Comparison of ENCODE assay signal across 23 cellular contexts in genomic region chr10:71448146-71448545, GRCh38. TPM values are rescaled to one million over a fixed set of nuclear protein-coding genes. Genes with fewer than 3 reads are reported as not detected.
"Had no signal": no experiment of that assay in that cellular context is flagged by ENCODE, and none has a peak within 500 bp of the region (broad histone marks: within the 10 kb centered on the region; RNA-seq: fewer than 3 reads in every experiment).

No MANE protein-coding gene starts in this region.

- H3K36me3 Mint-ChIP-seq: immature natural killer cell; memory B cell; mesothelial cell of epicardium; stimulated activated naive B cell treated with anti-CD40 and anti-IgM and Interleukin-4, amounts not matched to agents 10 μg/mL and 1 μg/mL and 100 μg/mL, for 72 hours had no signal

- DNase-seq: effector memory CD8-positive, alpha-beta T cell; gastrocnemius medialis; immature natural killer cell; left ventricle myocardium inferior; lower lobe of right lung; nephron progenitor cell; posterior cingulate gyrus; sigmoid colon; stimulated activated CD4-positive, alpha-beta T cell treated with anti-CD3 and anti-CD28 coated beads, Interleukin-2, amount 100 ng/mL, for 24 hours; stimulated activated CD4-positive, alpha-beta T cell treated with anti-CD3 and anti-CD28 coated beads, Interleukin-4, amount 100 ng/mL, for 4 hours; stimulated activated naive B cell treated with anti-CD40 and anti-IgM and Interleukin-4, amounts not matched to agents 10 μg/mL and 1 μg/mL and 100 μg/mL, for 72 hours; stimulated activated naive CD8-positive, alpha-beta T cell treated with anti-CD3 and anti-CD28 coated beads, Interleukin-15, amount 100 ng/mL, for 72 hours; testis; upper lobe of right lung had no signal

- H3K27me3 Mint-ChIP-seq: stimulated activated naive CD8-positive, alpha-beta T cell treated with anti-CD3 and anti-CD28 coated beads, Interleukin-15, amount 100 ng/mL, for 72 hours had no signal

- ATAC-seq: effector memory CD8-positive, alpha-beta T cell; gastrocnemius medialis; lower lobe of right lung; stimulated activated naive B cell treated with anti-CD40 and anti-IgM and Interleukin-4, amounts not matched to agents 10 μg/mL and 1 μg/mL and 100 μg/mL, for 72 hours; stimulated activated naive CD8-positive, alpha-beta T cell treated with anti-CD3 and anti-CD28 coated beads, Interleukin-15, amount 100 ng/mL, for 72 hours; upper lobe of right lung had no signal

- H3K36me3 ChIP-seq: esophagus muscularis mucosa, gastrocnemius medialis, left ventricle myocardium inferior, lower lobe of right lung, neutrophil, sigmoid colon, tibial nerve, upper lobe of right lung had no signal

- H3K27ac ChIP-seq: epithelial cell of prostate, esophagus muscularis mucosa, gastrocnemius medialis, left ventricle myocardium inferior, lower lobe of right lung, neutrophil, sigmoid colon, skin epidermis, testis, tibial nerve, upper lobe of right lung had no signal

- H3K27me3 ChIP-seq: esophagus muscularis mucosa, gastrocnemius medialis, neutrophil, sigmoid colon, testis, tibial nerve, upper lobe of right lung had no signal

- H3K4me1 Mint-ChIP-seq: immature natural killer cell; memory B cell; nephron progenitor cell; stimulated activated naive B cell treated with anti-CD40 and anti-IgM and Interleukin-4, amounts not matched to agents 10 μg/mL and 1 μg/mL and 100 μg/mL, for 72 hours; stimulated activated naive CD8-positive, alpha-beta T cell treated with anti-CD3 and anti-CD28 coated beads, Interleukin-15, amount 100 ng/mL, for 72 hours had no signal

- H3K9me3 Mint-ChIP-seq: dendritic cell treated with granulocyte-macrophage colony-stimulating factor and Interleukin-4, amounts not matched to agents 40 ng/mL and 50 ng/mL, for 4 days; effector memory CD8-positive, alpha-beta T cell; immature natural killer cell; memory B cell; mesothelial cell of epicardium; nephron progenitor cell; stimulated activated naive B cell treated with anti-CD40 and anti-IgM and Interleukin-4, amounts not matched to agents 10 μg/mL and 1 μg/mL and 100 μg/mL, for 72 hours; stimulated activated naive CD8-positive, alpha-beta T cell treated with anti-CD3 and anti-CD28 coated beads, Interleukin-15, amount 100 ng/mL, for 72 hours had no signal

- H3K9me3 ChIP-seq: esophagus muscularis mucosa, gastrocnemius medialis, left ventricle myocardium inferior, lower lobe of right lung, neutrophil, sigmoid colon, testis, tibial nerve, upper lobe of right lung had no signal

- H3K4me3 ChIP-seq: esophagus muscularis mucosa, gastrocnemius medialis, left ventricle myocardium inferior, lower lobe of right lung, sigmoid colon, skin epidermis, testis, tibial nerve, upper lobe of right lung had no signal

- H3K27ac Mint-ChIP-seq: dendritic cell treated with granulocyte-macrophage colony-stimulating factor and Interleukin-4, amounts not matched to agents 40 ng/mL and 50 ng/mL, for 4 days; effector memory CD8-positive, alpha-beta T cell; immature natural killer cell; memory B cell; mesothelial cell of epicardium; nephron progenitor cell; stimulated activated naive B cell treated with anti-CD40 and anti-IgM and Interleukin-4, amounts not matched to agents 10 μg/mL and 1 μg/mL and 100 μg/mL, for 72 hours had no signal

- H3K4me3 Mint-ChIP-seq: dendritic cell treated with granulocyte-macrophage colony-stimulating factor and Interleukin-4, amounts not matched to agents 40 ng/mL and 50 ng/mL, for 4 days; effector memory CD8-positive, alpha-beta T cell; immature natural killer cell; memory B cell; mesothelial cell of epicardium; nephron progenitor cell; stimulated activated naive B cell treated with anti-CD40 and anti-IgM and Interleukin-4, amounts not matched to agents 10 μg/mL and 1 μg/mL and 100 μg/mL, for 72 hours; stimulated activated naive CD8-positive, alpha-beta T cell treated with anti-CD3 and anti-CD28 coated beads, Interleukin-15, amount 100 ng/mL, for 72 hours had no signal

- H3K4me1 ChIP-seq: esophagus muscularis mucosa, gastrocnemius medialis, left ventricle myocardium inferior, lower lobe of right lung, sigmoid colon, tibial nerve, upper lobe of right lung had no signal

RNA-seq across cellular contexts. Expression of gene CDH23, which starts 51.4 kb away (rescaled TPM):
- total RNA-seq: osteocyte had no signal
